ENCODE assay signal across 1 cellular context in the genomic region with DNA sequence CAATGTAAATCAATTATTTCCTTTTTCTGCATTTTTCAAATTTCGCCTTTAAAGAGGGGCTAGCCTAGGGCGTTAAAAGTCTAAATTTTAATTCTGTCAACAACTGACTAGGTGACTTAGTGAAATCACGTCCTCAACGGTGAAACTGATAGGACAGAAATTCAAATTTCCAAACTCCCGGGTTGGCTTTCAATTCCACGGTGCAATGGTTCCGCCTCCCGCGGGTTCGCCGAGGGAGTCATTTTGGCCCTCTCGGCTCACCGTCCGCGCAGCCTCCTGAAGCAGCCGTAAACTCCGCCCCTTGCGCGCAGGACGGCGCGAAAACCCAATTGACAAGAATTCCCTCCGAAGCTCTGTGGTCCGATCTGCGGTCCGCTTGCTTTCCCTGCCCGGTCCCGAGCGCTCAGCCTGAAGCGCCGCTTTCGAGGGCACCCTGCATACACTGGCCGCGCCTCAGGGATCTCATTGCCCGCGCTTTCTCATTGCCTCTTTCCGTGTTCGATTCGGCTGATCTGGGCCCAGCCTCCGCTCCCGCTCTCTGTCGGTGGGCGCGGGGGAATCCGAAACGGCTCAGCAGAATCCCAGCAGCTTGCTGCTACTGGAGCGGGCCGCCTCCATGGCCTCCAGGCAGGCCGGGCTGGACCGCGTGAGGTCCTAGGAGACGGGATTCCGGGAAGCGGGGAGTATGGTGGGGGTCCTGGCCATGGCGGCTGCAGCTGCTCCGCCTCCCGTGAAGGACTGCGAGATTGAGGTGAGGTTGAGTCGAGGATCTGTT.
A peak's percentile ranks its signal among the peaks of the same experiment; 100 is the strongest.
TF ChIP-seq lines count a peak whose summit lies in the region.

A gene with protein sequence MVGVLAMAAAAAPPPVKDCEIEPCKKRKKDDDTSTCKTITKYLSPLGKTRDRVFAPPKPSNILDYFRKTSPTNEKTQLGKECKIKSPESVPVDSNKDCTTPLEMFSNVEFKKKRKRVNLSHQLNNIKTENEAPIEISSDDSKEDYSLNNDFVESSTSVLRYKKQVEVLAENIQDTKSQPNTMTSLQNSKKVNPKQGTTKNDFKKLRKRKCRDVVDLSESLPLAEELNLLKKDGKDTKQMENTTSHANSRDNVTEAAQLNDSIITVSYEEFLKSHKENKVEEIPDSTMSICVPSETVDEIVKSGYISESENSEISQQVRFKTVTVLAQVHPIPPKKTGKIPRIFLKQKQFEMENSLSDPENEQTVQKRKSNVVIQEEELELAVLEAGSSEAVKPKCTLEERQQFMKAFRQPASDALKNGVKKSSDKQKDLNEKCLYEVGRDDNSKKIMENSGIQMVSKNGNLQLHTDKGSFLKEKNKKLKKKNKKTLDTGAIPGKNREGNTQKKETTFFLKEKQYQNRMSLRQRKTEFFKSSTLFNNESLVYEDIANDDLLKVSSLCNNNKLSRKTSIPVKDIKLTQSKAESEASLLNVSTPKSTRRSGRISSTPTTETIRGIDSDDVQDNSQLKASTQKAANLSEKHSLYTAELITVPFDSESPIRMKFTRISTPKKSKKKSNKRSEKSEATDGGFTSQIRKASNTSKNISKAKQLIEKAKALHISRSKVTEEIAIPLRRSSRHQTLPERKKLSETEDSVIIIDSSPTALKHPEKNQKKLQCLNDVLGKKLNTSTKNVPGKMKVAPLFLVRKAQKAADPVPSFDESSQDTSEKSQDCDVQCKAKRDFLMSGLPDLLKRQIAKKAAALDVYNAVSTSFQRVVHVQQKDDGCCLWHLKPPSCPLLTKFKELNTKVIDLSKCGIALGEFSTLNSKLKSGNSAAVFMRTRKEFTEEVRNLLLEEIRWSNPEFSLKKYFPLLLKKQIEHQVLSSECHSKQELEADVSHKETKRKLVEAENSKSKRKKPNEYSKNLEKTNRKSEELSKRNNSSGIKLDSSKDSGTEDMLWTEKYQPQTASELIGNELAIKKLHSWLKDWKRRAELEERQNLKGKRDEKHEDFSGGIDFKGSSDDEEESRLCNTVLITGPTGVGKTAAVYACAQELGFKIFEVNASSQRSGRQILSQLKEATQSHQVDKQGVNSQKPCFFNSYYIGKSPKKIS (N-terminal part only) (plus strand): TSS at position 304 of the 775 bp plus-strand sequence. CDS start 382 bp downstream, at position 686.

TF ChIP-seq in HepG2, 621 proteins besides CTCF, POLR2A, EP300 and RAD21 (continued from another document and continues in another):
- TF ChIP-seq ZNF280B (CRISPR knock-in tag; IDR thresholded peaks at IDR 0.05; ENCODE audit: borderline replicate concordance) (peak; percentile 94), RCOR2 (CRISPR knock-in tag; IDR thresholded peaks at IDR 0.05) (0 out of 2 replicates have a peak, but pooled peaks have one; percentile 18), ZNF432 (CRISPR knock-in tag; IDR thresholded peaks at IDR 0.05; ENCODE audit: borderline replicate concordance) (no peak), MTA3 (CRISPR knock-in tag; IDR thresholded peaks at IDR 0.05) (no peak), ATF6 (CRISPR knock-in tag; conservative IDR thresholded peaks at IDR 0.05) (no peak), GATAD2A (CRISPR knock-in tag; IDR thresholded peaks at IDR 0.05) (no peak; the same call in none of the 2 replicates), KDM5A (IDR thresholded peaks at IDR 0.05; ENCODE audit: borderline replicate concordance, low read length) (peak; percentile 97), PAF1 (CRISPR knock-in tag; IDR thresholded peaks at IDR 0.05) (no peak), ARNT (IDR thresholded peaks at IDR 0.05) (no peak), AKAP8 (CRISPR knock-in tag; IDR thresholded peaks at IDR 0.05) (no peak), TMF1 (CRISPR knock-in tag; IDR thresholded peaks at IDR 0.05; ENCODE audit: low read depth) (no peak), MATR3 (CRISPR knock-in tag; IDR thresholded peaks at IDR 0.05) (no peak), SALL2 (CRISPR knock-in tag; IDR thresholded peaks at IDR 0.05) (no peak; the same call in 1 of the 2 replicates), NFIC (IDR thresholded peaks at IDR 0.05; ENCODE audit: low read length) (no peak), ZNF879 (CRISPR knock-in tag; IDR thresholded peaks at IDR 0.05) (no peak; the same call in 1 of the 2 replicates), KAT2B (IDR thresholded peaks at IDR 0.05; ENCODE audit: borderline replicate concordance, low read depth, low read length) (no peak), ZNF749 (CRISPR knock-in tag; IDR thresholded peaks at IDR 0.05; ENCODE audit: borderline replicate concordance) (peak; percentile 86; the same call in 1 of the 2 replicates), ZNF335 (CRISPR knock-in tag; IDR thresholded peaks at IDR 0.05) (peak; percentile 33; the same call in 1 of the 2 replicates), ZIK1 (CRISPR knock-in tag; IDR thresholded peaks at IDR 0.05; ENCODE audit: borderline replicate concordance, low read depth) (no peak), SMARCC2 (IDR thresholded peaks at IDR 0.05) (no peak), GATA4 (IDR thresholded peaks at IDR 0.05; ENCODE audit: borderline replicate concordance, low read depth) (no peak), ZBTB10 (CRISPR knock-in tag; IDR thresholded peaks at IDR 0.05; ENCODE audit: borderline replicate concordance) (0 out of 2 replicates have a peak, but pooled peaks have one; percentile 18), ZBTB46 (CRISPR knock-in tag; IDR thresholded peaks at IDR 0.05; ENCODE audit: borderline replicate concordance) (no peak), ZNF841 (CRISPR knock-in tag; IDR thresholded peaks at IDR 0.05; ENCODE audit: borderline replicate concordance) (no peak), TRAFD1 (CRISPR knock-in tag; IDR thresholded peaks at IDR 0.05; ENCODE audit: borderline replicate concordance) (no peak)
- TF ChIP-seq, protein P1, sequence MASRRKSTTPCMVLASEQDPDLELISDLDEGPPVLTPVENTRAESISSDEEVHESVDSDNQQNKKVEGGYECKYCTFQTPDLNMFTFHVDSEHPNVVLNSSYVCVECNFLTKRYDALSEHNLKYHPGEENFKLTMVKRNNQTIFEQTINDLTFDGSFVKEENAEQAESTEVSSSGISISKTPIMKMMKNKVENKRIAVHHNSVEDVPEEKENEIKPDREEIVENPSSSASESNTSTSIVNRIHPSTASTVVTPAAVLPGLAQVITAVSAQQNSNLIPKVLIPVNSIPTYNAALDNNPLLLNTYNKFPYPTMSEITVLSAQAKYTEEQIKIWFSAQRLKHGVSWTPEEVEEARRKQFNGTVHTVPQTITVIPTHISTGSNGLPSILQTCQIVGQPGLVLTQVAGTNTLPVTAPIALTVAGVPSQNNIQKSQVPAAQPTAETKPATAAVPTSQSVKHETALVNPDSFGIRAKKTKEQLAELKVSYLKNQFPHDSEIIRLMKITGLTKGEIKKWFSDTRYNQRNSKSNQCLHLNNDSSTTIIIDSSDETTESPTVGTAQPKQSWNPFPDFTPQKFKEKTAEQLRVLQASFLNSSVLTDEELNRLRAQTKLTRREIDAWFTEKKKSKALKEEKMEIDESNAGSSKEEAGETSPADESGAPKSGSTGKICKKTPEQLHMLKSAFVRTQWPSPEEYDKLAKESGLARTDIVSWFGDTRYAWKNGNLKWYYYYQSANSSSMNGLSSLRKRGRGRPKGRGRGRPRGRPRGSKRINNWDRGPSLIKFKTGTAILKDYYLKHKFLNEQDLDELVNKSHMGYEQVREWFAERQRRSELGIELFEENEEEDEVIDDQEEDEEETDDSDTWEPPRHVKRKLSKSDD (CRISPR knock-in tag; IDR thresholded peaks at IDR 0.05; ENCODE audit: low read depth), result peak; percentile 81; the same call in 1 of the 2 replicates
- TF ChIP-seq, protein P2, sequence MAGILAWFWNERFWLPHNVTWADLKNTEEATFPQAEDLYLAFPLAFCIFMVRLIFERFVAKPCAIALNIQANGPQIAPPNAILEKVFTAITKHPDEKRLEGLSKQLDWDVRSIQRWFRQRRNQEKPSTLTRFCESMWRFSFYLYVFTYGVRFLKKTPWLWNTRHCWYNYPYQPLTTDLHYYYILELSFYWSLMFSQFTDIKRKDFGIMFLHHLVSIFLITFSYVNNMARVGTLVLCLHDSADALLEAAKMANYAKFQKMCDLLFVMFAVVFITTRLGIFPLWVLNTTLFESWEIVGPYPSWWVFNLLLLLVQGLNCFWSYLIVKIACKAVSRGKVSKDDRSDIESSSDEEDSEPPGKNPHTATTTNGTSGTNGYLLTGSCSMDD (CRISPR knock-in tag; IDR thresholded peaks at IDR 0.05), result no peak
- TF ChIP-seq, protein P3, sequence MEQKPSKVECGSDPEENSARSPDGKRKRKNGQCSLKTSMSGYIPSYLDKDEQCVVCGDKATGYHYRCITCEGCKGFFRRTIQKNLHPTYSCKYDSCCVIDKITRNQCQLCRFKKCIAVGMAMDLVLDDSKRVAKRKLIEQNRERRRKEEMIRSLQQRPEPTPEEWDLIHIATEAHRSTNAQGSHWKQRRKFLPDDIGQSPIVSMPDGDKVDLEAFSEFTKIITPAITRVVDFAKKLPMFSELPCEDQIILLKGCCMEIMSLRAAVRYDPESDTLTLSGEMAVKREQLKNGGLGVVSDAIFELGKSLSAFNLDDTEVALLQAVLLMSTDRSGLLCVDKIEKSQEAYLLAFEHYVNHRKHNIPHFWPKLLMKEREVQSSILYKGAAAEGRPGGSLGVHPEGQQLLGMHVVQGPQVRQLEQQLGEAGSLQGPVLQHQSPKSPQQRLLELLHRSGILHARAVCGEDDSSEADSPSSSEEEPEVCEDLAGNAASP (CRISPR knock-in tag; IDR thresholded peaks at IDR 0.05; ENCODE audit: borderline replicate concordance), result peak; percentile 53; the same call in 1 of the 2 replicates
- TF ChIP-seq, protein P4, sequence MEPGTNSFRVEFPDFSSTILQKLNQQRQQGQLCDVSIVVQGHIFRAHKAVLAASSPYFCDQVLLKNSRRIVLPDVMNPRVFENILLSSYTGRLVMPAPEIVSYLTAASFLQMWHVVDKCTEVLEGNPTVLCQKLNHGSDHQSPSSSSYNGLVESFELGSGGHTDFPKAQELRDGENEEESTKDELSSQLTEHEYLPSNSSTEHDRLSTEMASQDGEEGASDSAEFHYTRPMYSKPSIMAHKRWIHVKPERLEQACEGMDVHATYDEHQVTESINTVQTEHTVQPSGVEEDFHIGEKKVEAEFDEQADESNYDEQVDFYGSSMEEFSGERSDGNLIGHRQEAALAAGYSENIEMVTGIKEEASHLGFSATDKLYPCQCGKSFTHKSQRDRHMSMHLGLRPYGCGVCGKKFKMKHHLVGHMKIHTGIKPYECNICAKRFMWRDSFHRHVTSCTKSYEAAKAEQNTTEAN (CRISPR knock-in tag; conservative IDR thresholded peaks at IDR 0.05), result 0 out of 2 replicates have a peak, but pooled peaks have one; percentile 43
